ENCODE assay signal across 7 cellular contexts in the genomic region with DNA sequence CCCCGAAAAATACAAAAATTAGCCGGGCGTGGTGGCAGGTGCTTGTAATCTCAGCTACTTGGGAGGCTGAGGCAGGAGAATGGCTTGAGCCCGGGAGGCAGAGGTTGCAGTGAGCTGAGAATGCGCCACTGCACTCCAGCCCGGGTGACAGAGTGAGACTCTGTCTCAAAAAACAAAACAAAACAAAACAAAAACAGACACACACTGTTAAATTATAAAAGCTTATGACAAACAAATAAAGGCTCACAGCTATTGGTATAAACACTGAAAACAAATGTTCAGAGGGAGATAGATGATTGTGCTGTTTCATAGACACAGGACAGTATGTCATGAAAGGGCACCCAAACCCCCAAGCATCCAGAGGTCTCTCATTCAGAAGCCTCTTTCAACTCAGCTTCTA. TPM values are rescaled to one million over a fixed set of nuclear protein-coding genes. Genes with fewer than 3 reads are reported as not detected.
DNase-seq lines count a peak whose midpoint lies in the region; ATAC-seq, FAIRE-seq and TF ChIP-seq lines count a peak whose summit lies in the region.
"Not testable (repeated sequence)": the region's sequence is repeated elsewhere in the genome, so short reads cannot be mapped to it uniquely, and the experiment has no call there.

No MANE protein-coding gene starts in this region.

- not testable (repeated sequence) for H4K91ac ChIP-seq in trophoblast cell (ENCODE audit: low read depth, low read length)

- peaks cover 5 to 46% (median 6%) of the 10 kb centered on the region in 3 donors for H3K36me3 Mint-ChIP-seq in CD8-positive, alpha-beta memory T cell
- not testable (repeated sequence) for H3K36me3 Mint-ChIP-seq in T-helper 17 cell (ENCODE audit: low read depth)
- peaks cover 42% of the 10 kb centered on the region for H3K36me3 Mint-ChIP-seq in activated CD8-positive, alpha-beta memory T cell treated with anti-CD3 and anti-CD28 coated beads, Interleukin-2, amount 10 ng/mL, durations not matched to agents 7 days and 5 days
- peaks cover 26% of the 10 kb centered on the region for H3K36me3 Mint-ChIP-seq in activated naive CD8-positive, alpha-beta T cell

- H3K9me3 Mint-ChIP-seq in CD8-positive, alpha-beta memory T cell; activated CD8-positive, alpha-beta memory T cell treated with anti-CD3 and anti-CD28 coated beads, Interleukin-2, amount 10 ng/mL, durations not matched to agents 7 days and 5 days (ENCODE audit: low read depth); activated naive CD8-positive, alpha-beta T cell (ENCODE audit: low read depth): not testable (repeated sequence)

- not testable (repeated sequence) for TF ChIP-seq EP300 in HepG2 (IDR thresholded peaks at IDR 0.05; ENCODE audit: low read depth in 2 of 2, low read length in 2 of 2); HepG2 (CRISPR knock-in tag; IDR thresholded peaks at IDR 0.05; ENCODE audit: borderline replicate concordance)

- in situ Hi-C loops in HepG2 (cut with HindIII; ENCODE audit: extremely low pct_ligation_motif_present, low pct_unique_long_range_greater_than_20kb): not testable (repeated sequence)

- DNase-seq in CD8-positive, alpha-beta memory T cell; NB4 (ENCODE audit: low read depth); T-helper 17 cell; activated CD8-positive, alpha-beta memory T cell treated with anti-CD3 and anti-CD28 coated beads, Interleukin-2, amount 10 ng/mL, durations not matched to agents 7 days and 5 days; HepG2 (ENCODE audit: low spot score); trophoblast cell: not testable (repeated sequence)

- not testable (repeated sequence) for H3K27me3 ChIP-seq in CD8-positive, alpha-beta memory T cell (ENCODE audit: insufficient read depth, low read length, poor library complexity, severe bottlenecking); HepG2 (ENCODE audit: control insufficient read depth in 1 of 2, insufficient read depth in 2 of 2, low read length in 2 of 2); trophoblast cell (ENCODE audit: insufficient read depth, low read length)

- not testable (repeated sequence) for H3K9ac ChIP-seq in HepG2 (ENCODE audit: insufficient read depth, low read depth, low read length); trophoblast cell (ENCODE audit: low read length)

- peaks cover 37 to 55% (median 44%) of the 10 kb centered on the region in 3 donors for H3K4me1 Mint-ChIP-seq in CD8-positive, alpha-beta memory T cell
- H3K4me1 Mint-ChIP-seq in T-helper 17 cell: peaks cover 31% of the 10 kb centered on the region
- H3K4me1 Mint-ChIP-seq in activated CD8-positive, alpha-beta memory T cell treated with anti-CD3 and anti-CD28 coated beads, Interleukin-2, amount 10 ng/mL, durations not matched to agents 7 days and 5 days: peaks cover 30% of the 10 kb centered on the region
- H3K4me1 Mint-ChIP-seq in activated naive CD8-positive, alpha-beta T cell (ENCODE audit: low read depth): peaks cover 39% of the 10 kb centered on the region

- H3K9me3 ChIP-seq in CD8-positive, alpha-beta memory T cell (ENCODE audit: low read length); T-helper 17 cell (ENCODE audit: control insufficient read depth, low read length, poor library complexity, severe bottlenecking); HepG2 (ENCODE audit: low read length); trophoblast cell (ENCODE audit: insufficient read depth, low read depth, low read length): not testable (repeated sequence)

- not testable (repeated sequence) for H3K23ac ChIP-seq in trophoblast cell (ENCODE audit: low read length)

- H3K79me2 ChIP-seq in HepG2 (ENCODE audit: insufficient read depth, low read length): peaks cover 85% of the 10 kb centered on the region
- peaks cover 13% of the 10 kb centered on the region for H3K79me2 ChIP-seq in trophoblast cell (ENCODE audit: control insufficient read depth, insufficient read depth, low read length, poor library complexity)

- POLR2A ChIA-PET in CD8-positive, alpha-beta memory T cell (lab: Charles Lee); HepG2 (lab: Yijun Ruan, JAX): not testable (repeated sequence)

- peak overlapping the region; percentile 6 for H3K4ac ChIP-seq in trophoblast cell (ENCODE audit: low read depth, low read length)

- H3K27me3 Mint-ChIP-seq in CD8-positive, alpha-beta memory T cell; T-helper 17 cell; activated CD8-positive, alpha-beta memory T cell treated with anti-CD3 and anti-CD28 coated beads, Interleukin-2, amount 10 ng/mL, durations not matched to agents 7 days and 5 days; activated naive CD8-positive, alpha-beta T cell: not testable (repeated sequence)

- not testable (repeated sequence) for H3K18ac ChIP-seq in trophoblast cell (ENCODE audit: low read length)

- peaks cover 31% of the 10 kb centered on the region for H3K4me1 ChIP-seq in CD8-positive, alpha-beta memory T cell (ENCODE audit: insufficient read depth, low read length)
- H3K4me1 ChIP-seq in HepG2 (ENCODE audit: insufficient read depth, low read length): peaks cover 34% of the 10 kb centered on the region
- H3K4me1 ChIP-seq in trophoblast cell (ENCODE audit: control insufficient read depth in 1 of 2, insufficient read depth in 2 of 2, low read length in 2 of 2): not testable (repeated sequence)

- FAIRE-seq in HepG2 (lab: Jason Lieb, UNC): not testable (repeated sequence)

- H4K8ac ChIP-seq in trophoblast cell (ENCODE audit: low read depth, low read length): not testable (repeated sequence)

- CTCF ChIA-PET in CD8-positive, alpha-beta memory T cell (lab: Charles Lee); HepG2 (lab: Yijun Ruan, JAX; ENCODE audit: low intra/inter-chr PET ratio, low total read pairs): not testable (repeated sequence)
- CTCF ChIA-PET in activated CD8-positive, alpha-beta memory T cell treated with anti-CD3 and anti-CD28 coated beads, Interleukin-2, amount 10 ng/mL, durations not matched to agents 7 days and 5 days (lab: Charles Lee): interaction anchor here (1.0 to 1.2 kb wide), 3 partner anchors 13 to 178 kb away, joined by 3 to 4 read pairs (median 3); partner anchors contain the start of gene MAPK14

- not testable (repeated sequence) for TF ChIP-seq RAD21 in HepG2 (CRISPR knock-in tag; IDR thresholded peaks at IDR 0.05)

- H3K4me2 ChIP-seq in HepG2 (ENCODE audit: low read depth, low read length): peak overlapping the region; percentile 97
- not testable (repeated sequence) for H3K4me2 ChIP-seq in trophoblast cell (ENCODE audit: low read length)

- intact Hi-C loops in HepG2 (cut with micrococcal nuclease; ENCODE audit: unreplicated experiment): not testable (repeated sequence)

- not testable (repeated sequence) for H3K79me1 ChIP-seq in trophoblast cell (ENCODE audit: low read length)

- BruUV-seq in HepG2 (replicated peaks; lab: Mats Ljungman, UMichigan): not testable (repeated sequence)

- H2AK5ac ChIP-seq in trophoblast cell (ENCODE audit: low read length): not testable (repeated sequence)

- not testable (repeated sequence) for TF ChIP-seq CTCF in NB4 (IDR thresholded peaks at IDR 0.05; ENCODE audit: low read depth, low read length); HepG2 (CRISPR knock-in tag; IDR thresholded peaks at IDR 0.05)

- H2BK120ac ChIP-seq in trophoblast cell (ENCODE audit: insufficient read depth, low read length, poor library complexity): not testable (repeated sequence)

- peaks cover 33% of the 10 kb centered on the region for H4K20me1 ChIP-seq in HepG2 (ENCODE audit: insufficient read depth, low read length)

- ATAC-seq in T-helper 17 cell; activated CD8-positive, alpha-beta memory T cell treated with anti-CD3 and anti-CD28 coated beads, Interleukin-2, amount 10 ng/mL, durations not matched to agents 7 days and 5 days; HepG2: not testable (repeated sequence)

- H2BK12ac ChIP-seq in trophoblast cell (ENCODE audit: low read length): not testable (repeated sequence)

- TF ChIP-seq POLR2A in NB4 (IDR thresholded peaks at IDR 0.05; ENCODE audit: extremely low read depth, insufficient read length); HepG2 (IDR thresholded peaks at IDR 0.05; ENCODE audit: insufficient read depth in 1 of 2, low read depth in 2 of 2, low read length in 2 of 2): not testable (repeated sequence)

- not testable (repeated sequence) for H3K4me3 ChIP-seq in CD8-positive, alpha-beta memory T cell (ENCODE audit: low read length); trophoblast cell (ENCODE audit: low read depth, low read length)
- H3K4me3 ChIP-seq in NB4 (ENCODE audit: low read depth, low read length) (peak overlapping the region; percentile 83), HepG2 (replicated peaks in 1 of 3; ENCODE audit: insufficient read depth in 1 of 3, low read depth in 2 of 3, low read length in 3 of 3) (0 out of 6 replicates have a peak overlapping the region, but pooled peaks of 1 of the 3 experiments have one; percentile 93)

- not testable (repeated sequence) for H3K36me3 ChIP-seq in CD8-positive, alpha-beta memory T cell (ENCODE audit: insufficient read depth, low read length)
- H3K36me3 ChIP-seq in HepG2 (replicated peaks in 1 of 2; ENCODE audit: control insufficient read depth in 1 of 2, insufficient read depth in 2 of 2, low read length in 2 of 2) (peaks cover 7 to 38% of the 10 kb centered on the region in 2 experiments), trophoblast cell (ENCODE audit: control insufficient read depth in 1 of 2, insufficient read depth in 2 of 2, low read length in 2 of 2) (peaks cover 12 to 15% of the 10 kb centered on the region in 2 experiments)

- peak overlapping the region in 6 of 8 donors; percentile 1 to 85 (median 57) for H3K27ac Mint-ChIP-seq in CD8-positive, alpha-beta memory T cell
- peak overlapping the region; percentile 96 for H3K27ac Mint-ChIP-seq in T-helper 17 cell
- H3K27ac Mint-ChIP-seq in activated CD8-positive, alpha-beta memory T cell treated with anti-CD3 and anti-CD28 coated beads, Interleukin-2, amount 10 ng/mL, durations not matched to agents 7 days and 5 days: peak overlapping the region; percentile 12
- not testable (repeated sequence) for H3K27ac Mint-ChIP-seq in activated naive CD8-positive, alpha-beta T cell

- H2AFZ ChIP-seq in HepG2 (ENCODE audit: low read length); trophoblast cell (ENCODE audit: insufficient read depth, low read length, poor library complexity): not testable (repeated sequence)

- H3K14ac ChIP-seq in trophoblast cell (ENCODE audit: low read length): not testable (repeated sequence)

- H3K4me3 Mint-ChIP-seq in CD8-positive, alpha-beta memory T cell: peak overlapping the region in 5 of 7 donors; percentile 2 to 80 (median 26)
- not testable (repeated sequence) for H3K4me3 Mint-ChIP-seq in T-helper 17 cell; activated CD8-positive, alpha-beta memory T cell treated with anti-CD3 and anti-CD28 coated beads, Interleukin-2, amount 10 ng/mL, durations not matched to agents 7 days and 5 days
- H3K4me3 Mint-ChIP-seq in activated naive CD8-positive, alpha-beta T cell: peak overlapping the region; percentile 59

- not testable (repeated sequence) for H3K27ac ChIP-seq in CD8-positive, alpha-beta memory T cell (ENCODE audit: low read depth, low read length); HepG2 (ENCODE audit: extremely low read length, insufficient read depth, low read length); trophoblast cell (ENCODE audit: low read depth, low read length)

- H2BK5ac ChIP-seq in trophoblast cell (ENCODE audit: low read depth, low read length, poor library complexity): not testable (repeated sequence)

- not testable (repeated sequence) for H4K12ac ChIP-seq in trophoblast cell (ENCODE audit: low read depth, low read length)

- WGBS in HepG2 (ENCODE audit: low lambda C conversion rate): 80% methylated on average over 6 of the region's 6 CpGs
- no CpG with 5 or more reads among the region's 6 CpGs for WGBS in trophoblast cell (ENCODE audit: extremely low coverage, insufficient coverage, insufficient read length)

RNA-seq across cellular contexts. Expression of gene SRPK1, which starts 4.0 kb away (rescaled TPM):
- 100 to 1,000 TPM; 114 TPM for total RNA-seq in CD8-positive, alpha-beta memory T cell
- 49.1 TPM for polyA plus RNA-seq in CD8-positive, alpha-beta memory T cell
- total RNA-seq in T-helper 17 cell: 10 to 100 TPM; 44.9 to 46.4 TPM
- 100 to 1,000 TPM in 1 of 2 experiments, 10 to 100 TPM in 1; 88.2 to 101 TPM for total RNA-seq in activated CD8-positive, alpha-beta memory T cell treated with anti-CD3 and anti-CD28 coated beads, Interleukin-2, amount 10 ng/mL, durations not matched to agents 7 days and 5 days
- total RNA-seq in HepG2 (2016; rRNA removed; fragmentation: Illumina TruSeq; extraction: Trizol): 142 and 184 TPM in 2 replicates
- 27.0 and 30.7 TPM in 2 replicates for total RNA-seq in HepG2 (2016; cell fraction: cytosol; rRNA removed; fragmentation: Illumina TruSeq; extraction: Trizol; ENCODE audit: low read depth)
- total RNA-seq in HepG2 (2016; cell fraction: insoluble cytoplasmic fraction; rRNA removed; fragmentation: Illumina TruSeq; extraction: Trizol): 139 and 172 TPM in 2 replicates
- total RNA-seq in HepG2 (2016; cell fraction: membrane; rRNA removed; fragmentation: Illumina TruSeq; extraction: Trizol): 53.8 and 63.2 TPM in 2 replicates
- total RNA-seq in HepG2 (2016; cell fraction: nucleus; rRNA removed; fragmentation: Illumina TruSeq; extraction: Trizol): 163 and 181 TPM in 2 replicates
- 50.6 and 56.4 TPM in 2 replicates for polyA plus RNA-seq in HepG2 (2011; rRNA removed)
- 22.5 and 36.0 TPM in 2 replicates for polyA plus RNA-seq in HepG2 (2011; cell fraction: cytosol; rRNA removed)
- 66.5 and 79.9 TPM in 2 replicates for polyA plus RNA-seq in HepG2 (2011; cell fraction: nucleus; rRNA removed)
- 57.5 and 57.8 TPM in 2 replicates for polyA plus RNA-seq in HepG2 (2012)
- 7.4 and 8.0 TPM in 2 replicates for polyA plus RNA-seq in HepG2 (2016; cell fraction: cytosol; fragmentation: Illumina TruSeq; extraction: Trizol; ENCODE audit: low read depth)
- polyA plus RNA-seq in HepG2 (2016; cell fraction: insoluble cytoplasmic fraction; fragmentation: Illumina TruSeq; extraction: Trizol; ENCODE audit: low read depth): 125 and 129 TPM in 2 replicates
- polyA plus RNA-seq in HepG2 (2016; cell fraction: membrane; fragmentation: Illumina TruSeq; extraction: Trizol; ENCODE audit: low read depth): 21.8 and 23.6 TPM in 2 replicates
- polyA plus RNA-seq in HepG2 (2016; cell fraction: nucleus; fragmentation: Illumina TruSeq; extraction: Trizol; ENCODE audit: insufficient read depth, low read depth): 173 and 179 TPM in 2 replicates
- polyA minus RNA-seq in HepG2 (2011; rRNA and poly(A)+ RNA removed; ENCODE audit: low replicate concordance): 76.8 and 87.1 TPM in 2 replicates
- polyA minus RNA-seq in HepG2 (2011; cell fraction: cytosol; rRNA and poly(A)+ RNA removed): 63.8 and 80.5 TPM in 2 replicates
- 233 and 277 TPM in 2 replicates for polyA minus RNA-seq in HepG2 (2011; cell fraction: nucleus; rRNA and poly(A)+ RNA removed)
- 48.5 and 49.5 TPM in 2 replicates for polyA plus RNA-seq in trophoblast cell (2013)
